Comparison of ENCODE assay signal across 12 cellular contexts in the genomic region with DNA sequence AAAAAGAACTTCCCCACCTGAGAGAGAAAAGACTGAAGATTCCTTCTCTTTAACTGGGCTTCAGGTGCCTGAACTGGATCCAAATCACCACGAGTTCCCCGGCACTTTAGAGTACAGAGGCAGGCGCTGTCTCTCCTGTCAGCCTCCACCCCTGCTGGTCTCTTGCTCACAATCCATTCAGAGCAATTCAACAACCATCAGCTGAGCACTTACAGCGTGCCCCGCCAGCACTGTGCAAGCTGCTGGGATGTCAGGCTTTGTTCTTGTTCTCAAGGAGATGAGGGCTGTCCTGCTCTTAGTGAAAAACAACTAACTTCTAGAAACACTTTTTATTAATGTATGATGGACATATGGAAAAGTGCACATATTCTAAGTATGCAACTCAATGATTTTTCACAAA.
A peak's percentile ranks its signal among the peaks of the same experiment; 100 is the strongest.
DNase-seq lines count a peak whose midpoint lies in the region; ATAC-seq and TF ChIP-seq lines count a peak whose summit lies in the region.
"Had no signal": no experiment of that assay in that cellular context is flagged by ENCODE, and none has a peak within 500 bp of the region (broad histone marks: within the 10 kb centered on the region; RNA-seq: fewer than 3 reads in every experiment).

No MANE protein-coding gene starts in this region.

- no peaks in the 10 kb centered on the region for H3K27me3 Mint-ChIP-seq in Caco-2 (ENCODE audit: insufficient read depth, unreplicated experiment)
- peaks cover 52% of the 10 kb centered on the region for H3K27me3 Mint-ChIP-seq in WTC11 (ENCODE audit: low read depth)
- peaks cover 14 to 48% (median 17%) of the 10 kb centered on the region in 3 donors for H3K27me3 Mint-ChIP-seq in naive B cell

- H3K9me3 Mint-ChIP-seq in Caco-2 (ENCODE audit: unreplicated experiment) (no peaks in the 10 kb centered on the region), WTC11 (peaks cover 12% of the 10 kb centered on the region), naive B cell (peaks cover 0 to 2% (median 0%) of the 10 kb centered on the region in 7 donors)

- H3K4me3 ChIP-seq in Caco-2 (ENCODE audit: low read depth, low read length), result no peak overlapping the region
- H3K4me3 ChIP-seq in HUES6 (ENCODE audit: low read depth, low read length), result peak overlapping the region; percentile 7; the same call in 1 of the 2 replicates

- no TSS peak for BruUV-seq in Caco-2 (replicated peaks; lab: Mats Ljungman, UMichigan)

- H3K9ac ChIP-seq in HUES6 (ENCODE audit: low read length), result no peak overlapping the region

- H3K4me3 Mint-ChIP-seq in Caco-2 (ENCODE audit: unreplicated experiment) (peak overlapping the region; percentile 72), WTC11 (peak overlapping the region; percentile 70), naive B cell (peak overlapping the region in 7 of 8 donors; percentile 25 to 92 (median 80))

- POLR2A ChIA-PET in Caco-2 (lab: Charles Lee), result no interaction called here
- POLR2A ChIA-PET in WTC11 (lab: Charles Lee), result no interaction called here

- H3K9me3 ChIP-seq in Caco-2, result no peaks in the 10 kb centered on the region
- H3K9me3 ChIP-seq in HUES6 (ENCODE audit: control insufficient read depth, insufficient read depth, low read depth, low read length), result no peaks in the 10 kb centered on the region

- H3K27ac ChIP-seq in HUES6 (ENCODE audit: low read depth, low read length), result no peak overlapping the region

- H3K4me1 Mint-ChIP-seq in Caco-2 (ENCODE audit: low read depth, unreplicated experiment) (peaks cover 13% of the 10 kb centered on the region), WTC11 (peaks cover 16% of the 10 kb centered on the region), naive B cell (peaks cover 6 to 10% (median 8%) of the 10 kb centered on the region in 3 donors)

- no peak for TF ChIP-seq CTCF in Caco-2 (IDR thresholded peaks at IDR 0.05; ENCODE audit: insufficient read depth in 1 of 2, low read depth in 1 of 2, low read length in 1 of 2, severe bottlenecking in 1 of 2, unreplicated experiment in 1 of 2)
- no peak for TF ChIP-seq CTCF in WTC11 (IDR thresholded peaks at IDR 0.05)

- no peak overlapping the region for H3K27ac Mint-ChIP-seq in Caco-2 (ENCODE audit: unreplicated experiment)
- no peak overlapping the region for H3K27ac Mint-ChIP-seq in WTC11
- no peak overlapping the region for H3K27ac Mint-ChIP-seq in naive B cell
- H3K27ac Mint-ChIP-seq: mesothelial cell of epicardium had no signal

- no peak for DNase-seq in Caco-2
- peak; percentile 41 for DNase-seq in WTC11 (ENCODE audit: low spot score)
- DNase-seq in naive B cell, result no peak
- DNase-seq in glomerular visceral epithelial cell (ENCODE audit: extremely low spot score), result no peak
- DNase-seq in activated CD8-positive, alpha-beta memory T cell treated with anti-CD3 and anti-CD28 coated beads for 24 hours, result no peak
- DNase-seq in HuH-7.5 (ENCODE audit: low spot score), result no peak
- DNase-seq in NCI-H2029 (lab: John Stamatoyannopoulos, UW), result no peak
- DNase-seq: activated CD4-positive, alpha-beta T cell treated with anti-CD3 and anti-CD28 coated beads, Interleukin-2, amount 50 U/mL, for 4 hours; activated effector memory CD4-positive, alpha-beta T cell treated with anti-CD3 and anti-CD28 coated beads, Interleukin-2, amount 50 U/mL, for 16 hours; erythroblast had no signal

- H3K4me1 ChIP-seq in Caco-2 (no peaks in the 10 kb centered on the region), HUES6 (ENCODE audit: control insufficient read depth, insufficient read depth, low read length) (peaks cover 19% of the 10 kb centered on the region)

- ATAC-seq in WTC11, result peak; percentile 12
- no peak for ATAC-seq in naive B cell (ENCODE audit: low read depth in 2 of 2)

- H3K27me3 ChIP-seq in Caco-2 (replicated peaks; ENCODE audit: control insufficient read depth, insufficient read depth, low read length) (no peaks in the 10 kb centered on the region), HUES6 (ENCODE audit: control insufficient read depth, insufficient read depth, low read length) (peaks cover 43% of the 10 kb centered on the region)

- H3K36me3 Mint-ChIP-seq in Caco-2 (ENCODE audit: insufficient read depth, unreplicated experiment), result peaks cover 4% of the 10 kb centered on the region
- peaks cover 11% of the 10 kb centered on the region for H3K36me3 Mint-ChIP-seq in WTC11
- H3K36me3 Mint-ChIP-seq in naive B cell, result no peaks in the 10 kb centered on the region
- H3K36me3 Mint-ChIP-seq: mesothelial cell of epicardium had no signal

- H3K36me3 ChIP-seq in Caco-2 (ENCODE audit: control insufficient read depth, insufficient read depth, low read length) (no peaks in the 10 kb centered on the region), HUES6 (ENCODE audit: control insufficient read depth, insufficient read depth, low read length) (no peaks in the 10 kb centered on the region)

- intact Hi-C loops in Caco-2 (cut with micrococcal nuclease; ENCODE audit: unreplicated experiment), result loop anchor here (5.0 kb wide), 1 partner anchor 35 kb away; no protein-coding TSS in a partner anchor

- CTCF ChIA-PET in Caco-2 (lab: Charles Lee), result no interaction called here
- CTCF ChIA-PET in WTC11 (lab: Charles Lee), result interaction anchor here (1.4 to 4.9 kb wide), 4 partner anchors 22 to 55 kb away, joined by 4 to 84 read pairs (median 23); no protein-coding TSS in a partner anchor

TF ChIP-seq in WTC11, 78 proteins besides CTCF, POLR2A, EP300 and RAD21 (continues in another document):
- no peak for TF ChIP-seq EMX1 (CRISPR knock-in tag; IDR thresholded peaks at IDR 0.05)
- TF ChIP-seq, protein P1, sequence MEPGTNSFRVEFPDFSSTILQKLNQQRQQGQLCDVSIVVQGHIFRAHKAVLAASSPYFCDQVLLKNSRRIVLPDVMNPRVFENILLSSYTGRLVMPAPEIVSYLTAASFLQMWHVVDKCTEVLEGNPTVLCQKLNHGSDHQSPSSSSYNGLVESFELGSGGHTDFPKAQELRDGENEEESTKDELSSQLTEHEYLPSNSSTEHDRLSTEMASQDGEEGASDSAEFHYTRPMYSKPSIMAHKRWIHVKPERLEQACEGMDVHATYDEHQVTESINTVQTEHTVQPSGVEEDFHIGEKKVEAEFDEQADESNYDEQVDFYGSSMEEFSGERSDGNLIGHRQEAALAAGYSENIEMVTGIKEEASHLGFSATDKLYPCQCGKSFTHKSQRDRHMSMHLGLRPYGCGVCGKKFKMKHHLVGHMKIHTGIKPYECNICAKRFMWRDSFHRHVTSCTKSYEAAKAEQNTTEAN (CRISPR knock-in tag; IDR thresholded peaks at IDR 0.05), result no peak
- TF ChIP-seq, protein P2, sequence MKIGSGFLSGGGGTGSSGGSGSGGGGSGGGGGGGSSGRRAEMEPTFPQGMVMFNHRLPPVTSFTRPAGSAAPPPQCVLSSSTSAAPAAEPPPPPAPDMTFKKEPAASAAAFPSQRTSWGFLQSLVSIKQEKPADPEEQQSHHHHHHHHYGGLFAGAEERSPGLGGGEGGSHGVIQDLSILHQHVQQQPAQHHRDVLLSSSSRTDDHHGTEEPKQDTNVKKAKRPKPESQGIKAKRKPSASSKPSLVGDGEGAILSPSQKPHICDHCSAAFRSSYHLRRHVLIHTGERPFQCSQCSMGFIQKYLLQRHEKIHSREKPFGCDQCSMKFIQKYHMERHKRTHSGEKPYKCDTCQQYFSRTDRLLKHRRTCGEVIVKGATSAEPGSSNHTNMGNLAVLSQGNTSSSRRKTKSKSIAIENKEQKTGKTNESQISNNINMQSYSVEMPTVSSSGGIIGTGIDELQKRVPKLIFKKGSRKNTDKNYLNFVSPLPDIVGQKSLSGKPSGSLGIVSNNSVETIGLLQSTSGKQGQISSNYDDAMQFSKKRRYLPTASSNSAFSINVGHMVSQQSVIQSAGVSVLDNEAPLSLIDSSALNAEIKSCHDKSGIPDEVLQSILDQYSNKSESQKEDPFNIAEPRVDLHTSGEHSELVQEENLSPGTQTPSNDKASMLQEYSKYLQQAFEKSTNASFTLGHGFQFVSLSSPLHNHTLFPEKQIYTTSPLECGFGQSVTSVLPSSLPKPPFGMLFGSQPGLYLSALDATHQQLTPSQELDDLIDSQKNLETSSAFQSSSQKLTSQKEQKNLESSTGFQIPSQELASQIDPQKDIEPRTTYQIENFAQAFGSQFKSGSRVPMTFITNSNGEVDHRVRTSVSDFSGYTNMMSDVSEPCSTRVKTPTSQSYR (CRISPR knock-in tag; IDR thresholded peaks at IDR 0.05), result no peak
- TF ChIP-seq, protein P3, sequence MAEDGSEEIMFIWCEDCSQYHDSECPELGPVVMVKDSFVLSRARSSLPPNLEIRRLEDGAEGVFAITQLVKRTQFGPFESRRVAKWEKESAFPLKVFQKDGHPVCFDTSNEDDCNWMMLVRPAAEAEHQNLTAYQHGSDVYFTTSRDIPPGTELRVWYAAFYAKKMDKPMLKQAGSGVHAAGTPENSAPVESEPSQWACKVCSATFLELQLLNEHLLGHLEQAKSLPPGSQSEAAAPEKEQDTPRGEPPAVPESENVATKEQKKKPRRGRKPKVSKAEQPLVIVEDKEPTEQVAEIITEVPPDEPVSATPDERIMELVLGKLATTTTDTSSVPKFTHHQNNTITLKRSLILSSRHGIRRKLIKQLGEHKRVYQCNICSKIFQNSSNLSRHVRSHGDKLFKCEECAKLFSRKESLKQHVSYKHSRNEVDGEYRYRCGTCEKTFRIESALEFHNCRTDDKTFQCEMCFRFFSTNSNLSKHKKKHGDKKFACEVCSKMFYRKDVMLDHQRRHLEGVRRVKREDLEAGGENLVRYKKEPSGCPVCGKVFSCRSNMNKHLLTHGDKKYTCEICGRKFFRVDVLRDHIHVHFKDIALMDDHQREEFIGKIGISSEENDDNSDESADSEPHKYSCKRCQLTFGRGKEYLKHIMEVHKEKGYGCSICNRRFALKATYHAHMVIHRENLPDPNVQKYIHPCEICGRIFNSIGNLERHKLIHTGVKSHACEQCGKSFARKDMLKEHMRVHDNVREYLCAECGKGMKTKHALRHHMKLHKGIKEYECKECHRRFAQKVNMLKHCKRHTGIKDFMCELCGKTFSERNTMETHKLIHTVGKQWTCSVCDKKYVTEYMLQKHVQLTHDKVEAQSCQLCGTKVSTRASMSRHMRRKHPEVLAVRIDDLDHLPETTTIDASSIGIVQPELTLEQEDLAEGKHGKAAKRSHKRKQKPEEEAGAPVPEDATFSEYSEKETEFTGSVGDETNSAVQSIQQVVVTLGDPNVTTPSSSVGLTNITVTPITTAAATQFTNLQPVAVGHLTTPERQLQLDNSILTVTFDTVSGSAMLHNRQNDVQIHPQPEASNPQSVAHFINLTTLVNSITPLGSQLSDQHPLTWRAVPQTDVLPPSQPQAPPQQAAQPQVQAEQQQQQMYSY (CRISPR knock-in tag; IDR thresholded peaks at IDR 0.05), result no peak
- no peak for TF ChIP-seq ATF2 (CRISPR knock-in tag; IDR thresholded peaks at IDR 0.05; ENCODE audit: borderline replicate concordance, low read depth)
